8 cellular contexts compared by ENCODE assay signal in the genomic region with DNA sequence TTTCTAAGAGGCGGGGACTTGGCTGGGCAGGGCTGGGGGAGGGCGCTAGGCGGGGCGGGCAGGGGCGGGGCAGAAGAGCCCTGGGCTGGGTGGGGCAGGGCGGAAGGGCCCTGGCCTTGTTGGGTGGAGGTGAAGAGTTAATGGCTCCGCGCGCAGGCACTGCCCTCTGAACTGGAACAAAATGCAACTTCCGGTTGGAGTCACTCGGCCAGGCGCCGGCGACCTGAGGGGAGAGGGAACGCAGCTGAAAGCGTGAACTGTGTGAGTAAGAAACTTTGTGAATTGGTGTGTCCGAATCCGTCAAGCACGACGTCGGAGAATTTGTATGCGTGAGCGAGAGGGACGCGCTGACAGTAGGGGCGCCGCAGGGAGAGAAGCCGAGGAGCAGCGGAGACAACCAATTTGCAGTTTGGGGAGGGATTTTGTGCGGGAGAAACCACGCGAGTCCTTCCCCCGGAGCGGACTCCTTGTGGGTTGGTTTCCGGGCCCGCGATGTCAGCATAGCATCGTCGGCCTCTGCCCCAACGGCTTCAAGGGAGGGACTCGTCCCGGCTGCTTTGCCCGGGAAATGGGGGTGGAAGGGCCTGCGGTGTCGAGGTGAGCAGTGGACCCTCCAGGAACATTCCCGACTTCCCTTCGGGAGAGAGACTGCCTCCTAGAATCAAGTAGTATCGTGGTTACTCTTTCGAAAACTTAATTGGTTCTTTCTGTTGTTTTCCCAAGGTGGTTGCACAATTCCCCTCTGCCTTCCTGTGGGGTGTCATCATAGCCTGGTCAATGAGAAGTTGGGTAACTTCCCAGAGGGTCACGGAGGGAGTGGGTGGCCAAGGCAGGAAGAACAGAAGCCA. TPM values are rescaled to one million over a fixed set of nuclear protein-coding genes. Genes with fewer than 3 reads are reported as not detected.
DNase-seq lines count a peak whose midpoint lies in the region; ATAC-seq, FAIRE-seq and TF ChIP-seq lines count a peak whose summit lies in the region.

A gene with protein sequence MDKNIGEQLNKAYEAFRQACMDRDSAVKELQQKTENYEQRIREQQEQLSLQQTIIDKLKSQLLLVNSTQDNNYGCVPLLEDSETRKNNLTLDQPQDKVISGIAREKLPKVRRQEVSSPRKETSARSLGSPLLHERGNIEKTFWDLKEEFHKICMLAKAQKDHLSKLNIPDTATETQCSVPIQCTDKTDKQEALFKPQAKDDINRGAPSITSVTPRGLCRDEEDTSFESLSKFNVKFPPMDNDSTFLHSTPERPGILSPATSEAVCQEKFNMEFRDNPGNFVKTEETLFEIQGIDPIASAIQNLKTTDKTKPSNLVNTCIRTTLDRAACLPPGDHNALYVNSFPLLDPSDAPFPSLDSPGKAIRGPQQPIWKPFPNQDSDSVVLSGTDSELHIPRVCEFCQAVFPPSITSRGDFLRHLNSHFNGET (plus strand): TSS at position 203 of the 848 bp plus-strand sequence. CDS start 19,235 bp downstream, outside the sequence.

- ATAC-seq in GM19025 (IDR thresholded peaks at IDR 0.05; ENCODE audit: low read depth, unreplicated experiment) = peak; percentile 83
- peak; percentile 88 for ATAC-seq in HG03342 (IDR thresholded peaks at IDR 0.05; ENCODE audit: unreplicated experiment)

- H3K4me3 ChIP-seq in kidney (ENCODE audit: low read length in 2 of 2) = peak within 1 kb of the TSS; percentile 91 to 92

- DNase-seq in AG09319 (ENCODE audit: extremely low read depth, low read depth) (peak; percentile 98), NCI-H460 (ENCODE audit: extremely low read depth, low read depth) (peak; percentile 96), cerebellar nuclear complex (lab: John Stamatoyannopoulos, UW) (peak; percentile 21 to 69), kidney (peak; percentile 98)
- peak; percentile 87 for DNase-seq in activated CD4-positive, CD25-positive, alpha-beta regulatory T cell treated with anti-CD3 and anti-CD28 coated beads, Interleukin-2, amount 50 U/mL, for 72 hours
- peak; percentile 92 for DNase-seq in stimulated activated CD4-positive, alpha-beta T cell treated with anti-CD3 and anti-CD28 coated beads, Interleukin-15, amount 100 ng/mL, for 24 hours

- no peak for FAIRE-seq in kidney (lab: Jason Lieb, UNC)

- peaks cover 0 to 11% of the 10 kb centered on the region in 2 donors for H3K4me1 ChIP-seq in kidney (ENCODE audit: control insufficient read depth in 1 of 2, insufficient read depth in 1 of 2, low read depth in 1 of 2, low read length in 2 of 2)

- intact Hi-C loops in kidney (cut with DNase I) = no loop called here

- H3K9me3 ChIP-seq in kidney (ENCODE audit: control insufficient read depth in 1 of 2, low read length in 2 of 2) = no peaks in the 10 kb centered on the region

- peaks cover 0 to 10% of the 10 kb centered on the region in 2 donors for H3K36me3 ChIP-seq in kidney (ENCODE audit: control insufficient read depth in 1 of 2, insufficient read depth in 2 of 2, low read length in 2 of 2)

- peak within 1 kb of the TSS; percentile 88 to 95 for H3K27ac ChIP-seq in kidney (ENCODE audit: low read depth in 2 of 2, low read length in 2 of 2)

- peak within 1 kb of the TSS; percentile 89 to 94 for H3K9ac ChIP-seq in kidney (ENCODE audit: low read length in 2 of 2)

- TF ChIP-seq CTCF in AG09319 (IDR thresholded peaks at IDR 0.05; ENCODE audit: low read depth, low read length) = no peak
- TF ChIP-seq CTCF in kidney (IDR thresholded peaks at IDR 0.05; ENCODE audit: borderline replicate concordance, extremely low read depth, insufficient read depth) = no peak

RNA-seq across cellular contexts. Expression of the gene that starts here (rescaled TPM):
- total RNA-seq in NCI-H460 (2014; rRNA removed; shearing (Covaris generic)) = 106 and 121 TPM in 2 replicates
- polyA plus RNA-seq in NCI-H460 (2014; cell fraction: nucleus; rRNA removed) = 36.9 and 94.9 TPM in 2 replicates
- total RNA-seq in kidney = 56.1 TPM
- 21.2 TPM for polyA plus RNA-seq in kidney (ENCODE audit: insufficient read depth, low read depth, low replicate concordance)

Comparison
In these comparisons a context has a peak if more than half of its experiments do, and no peak if none do; other contexts are left out.
1. Peak in every context shown above with its lines: DNase-seq, ATAC-seq, H3K4me3 ChIP-seq and H3K27ac ChIP-seq.
2. DNase-seq: peak in every context shown above with its lines; median percentile 98 in AG09319; 98 in kidney; 96 in NCI-H460; 92 in stimulated activated CD4-positive, alpha-beta T cell treated with anti-CD3 and anti-CD28 coated beads, Interleukin-15, amount 100 ng/mL, for 24 hours; 87 in activated CD4-positive, CD25-positive, alpha-beta regulatory T cell treated with anti-CD3 and anti-CD28 coated beads, Interleukin-2, amount 50 U/mL, for 72 hours; 45 in cerebellar nuclear complex.